16 cellular contexts compared by ENCODE assay signal in the genomic region with DNA sequence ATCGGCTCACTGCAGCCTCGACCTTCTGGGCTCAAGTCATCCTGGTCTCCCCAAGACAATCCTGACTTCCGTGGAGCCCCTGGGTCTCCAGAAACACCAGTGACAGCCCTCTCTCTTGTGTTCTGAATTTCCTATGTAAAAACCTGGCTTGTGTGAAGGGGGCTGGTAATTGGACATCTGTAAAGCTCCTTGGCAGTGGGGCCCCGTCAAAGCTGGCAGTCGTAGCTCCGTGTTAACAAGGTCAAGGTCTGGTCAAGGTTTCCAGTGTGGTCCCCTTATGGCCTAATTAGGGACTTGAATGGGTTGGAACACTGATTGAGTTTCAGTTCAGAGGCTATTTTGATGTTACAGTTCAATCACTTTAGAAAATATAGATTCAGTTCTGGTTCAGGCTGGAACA. TPM values are rescaled to one million over a fixed set of nuclear protein-coding genes. Genes with fewer than 3 reads are reported as not detected.
A peak's percentile ranks its signal among the peaks of the same experiment; 100 is the strongest.
DNase-seq lines count a peak whose midpoint lies in the region; ATAC-seq and TF ChIP-seq lines count a peak whose summit lies in the region.
"Had no signal": no experiment of that assay in that cellular context is flagged by ENCODE, and none has a peak within 500 bp of the region (broad histone marks: within the 10 kb centered on the region; RNA-seq: fewer than 3 reads in every experiment).

No MANE protein-coding gene starts in this region.

- no peaks in the 10 kb centered on the region for H3K27me3 ChIP-seq in BE2C
- H3K27me3 ChIP-seq: BLaER1 treated with 17β-estradiol and CSF1 and Interleukin-3, amounts not matched to agents 10 nM and 100 nM had no signal

- H3K4me3 ChIP-seq in BE2C (ENCODE audit: low read depth, low read length), result peak overlapping the region; percentile 9; the same call in 1 of the 2 replicates
- H3K4me3 ChIP-seq: BLaER1 treated with 17β-estradiol and CSF1 and Interleukin-3, amounts not matched to agents 10 nM and 100 nM; GM12878; GM23248 had no signal

- no peaks in the 10 kb centered on the region for H3K9me3 Mint-ChIP-seq in neural crest cell
- H3K9me3 Mint-ChIP-seq: CD4-positive, CD25-positive, alpha-beta regulatory T cell had no signal

- H3K9me3 ChIP-seq in BE2C (no peaks in the 10 kb centered on the region), T-helper 17 cell (ENCODE audit: control insufficient read depth, low read length, poor library complexity, severe bottlenecking) (no peaks in the 10 kb centered on the region)
- H3K9me3 ChIP-seq: BLaER1 treated with 17β-estradiol and CSF1 and Interleukin-3, amounts not matched to agents 10 nM and 100 nM had no signal

- no peak overlapping the region for H3K4me3 Mint-ChIP-seq in T-helper 17 cell
- H3K4me3 Mint-ChIP-seq in neural crest cell, result peak overlapping the region; percentile 82

- peak; percentile 45 for DNase-seq in NCI-H2227 (lab: John Stamatoyannopoulos, UW; ENCODE audit: unreplicated experiment)
- no peak for DNase-seq in NCI-H2227 treated with DMSO at 0.1 percent for 48 hours (lab: John Stamatoyannopoulos, UW)
- no peak for DNase-seq in BE2C
- DNase-seq in T-helper 17 cell, result no peak
- no peak for DNase-seq in neural crest cell (ENCODE audit: low read depth, low spot score)
- DNase-seq in NOMO-1 treated with dmso at 0.1 percent for 144 hours (lab: John Stamatoyannopoulos, UW; ENCODE audit: unreplicated experiment), result no peak
- no peak for DNase-seq in cerebellar cortex (ENCODE audit: low spot score)
- no peak for DNase-seq in caudate nucleus (lab: John Stamatoyannopoulos, UW)
- DNase-seq: AML-193; Calu3; CD4-positive, CD25-positive, alpha-beta regulatory T cell; DMS 273 treated with DMSO at 0.1 percent for 48 hours; GM23248 had no signal

- H3K4me1 Mint-ChIP-seq in T-helper 17 cell (peaks cover 7% of the 10 kb centered on the region), neural crest cell (peaks cover 18% of the 10 kb centered on the region)

- H3K4me1 ChIP-seq in BE2C, result peaks cover 16% of the 10 kb centered on the region

- H3K36me3 ChIP-seq in BE2C, result no peaks in the 10 kb centered on the region
- H3K36me3 ChIP-seq: BLaER1 treated with 17β-estradiol and CSF1 and Interleukin-3, amounts not matched to agents 10 nM and 100 nM had no signal

- H3K27me3 Mint-ChIP-seq in T-helper 17 cell (peaks cover 7% of the 10 kb centered on the region), neural crest cell (ENCODE audit: low read depth) (no peaks in the 10 kb centered on the region)

- H3K27ac ChIP-seq in caudate nucleus (ENCODE audit: low read depth, low read length), result no peak overlapping the region
- H3K27ac ChIP-seq: 22Rv1; BLaER1 treated with 17β-estradiol and CSF1 and Interleukin-3, amounts not matched to agents 10 nM and 100 nM; GM23248 had no signal

- H3K27ac Mint-ChIP-seq in T-helper 17 cell (peak overlapping the region; percentile 16), neural crest cell (ENCODE audit: unreplicated experiment) (no peak overlapping the region)

- peaks cover 2% of the 10 kb centered on the region for H3K36me3 Mint-ChIP-seq in T-helper 17 cell (ENCODE audit: low read depth)
- H3K36me3 Mint-ChIP-seq in neural crest cell (ENCODE audit: low read depth), result no peaks in the 10 kb centered on the region
- H3K36me3 Mint-ChIP-seq: CD4-positive, CD25-positive, alpha-beta regulatory T cell had no signal

- TF ChIP-seq CTCF in BE2C (IDR thresholded peaks at IDR 0.05; ENCODE audit: low read depth, low read length), result no peak
- no peak for TF ChIP-seq CTCF in neural crest cell (conservative IDR thresholded peaks at IDR 0.05)

- no peak for ATAC-seq in T-helper 17 cell
- ATAC-seq: GM12878 had no signal

RNA-seq across cellular contexts. Expression of gene NDUFS7, which starts 32.8 kb away (rescaled TPM):
- 569 TPM for polyA plus RNA-seq in BE2C (2012; ENCODE audit: insufficient read depth, insufficient read length, low read depth)
- 10 to 100 TPM; 50.9 to 54.7 TPM for total RNA-seq in T-helper 17 cell
- total RNA-seq in neural crest cell, result 89.7 and 90.6 TPM in 2 replicates

RNA-seq across cellular contexts. Expression of gene GAMT, which starts 50.5 kb away (rescaled TPM):
- 17.9 TPM for polyA plus RNA-seq in BE2C (2012; ENCODE audit: insufficient read depth, insufficient read length, low read depth)
- total RNA-seq in T-helper 17 cell, result 1 to 10 TPM; 9.0 to 9.9 TPM
- total RNA-seq in neural crest cell, result 42.6 and 45.6 TPM in 2 replicates

RNA-seq across cellular contexts. Expression of gene DAZAP1, which starts 56.5 kb away (rescaled TPM):
- polyA plus RNA-seq in BE2C (2012; ENCODE audit: insufficient read depth, insufficient read length, low read depth), result 146 TPM
- total RNA-seq in T-helper 17 cell (100 to 1,000 TPM; 148 to 163 TPM), neural crest cell (146 and 157 TPM in 2 replicates)
